In genomic region chr11:123069878-123070821, GRCh38 we compare ENCODE assay signal across 7 cellular contexts. TPM values are rescaled to one million over a fixed set of nuclear protein-coding genes. Genes with fewer than 3 reads are reported as not detected.
A peak's percentile ranks its signal among the peaks of the same experiment; 100 is the strongest.
DNase-seq lines count a peak whose midpoint lies in the region; ATAC-seq and TF ChIP-seq lines count a peak whose summit lies in the region.

No MANE protein-coding gene starts in this region.

- peaks cover 32% of the 10 kb centered on the region for H3K4me1 ChIP-seq in OCI-LY1 (ENCODE audit: insufficient read depth, low read length, severe bottlenecking)
- H3K4me1 ChIP-seq in mononuclear cell (ENCODE audit: insufficient read depth, low read length), result peaks cover 43% of the 10 kb centered on the region
- H3K4me1 ChIP-seq in SJCRH30, result no peaks in the 10 kb centered on the region

- H3F3A ChIP-seq in OCI-LY1 (ENCODE audit: insufficient read depth, low read length), result no peaks in the 10 kb centered on the region

- H3K27ac ChIP-seq in OCI-LY1 (ENCODE audit: low read depth, low read length, poor library complexity, severe bottlenecking) (no peak overlapping the region), SJCRH30 (no peak overlapping the region)

- H3K36me3 ChIP-seq in OCI-LY1 (ENCODE audit: insufficient read depth, low read length), result no peaks in the 10 kb centered on the region
- H3K36me3 ChIP-seq in SJCRH30, result no peaks in the 10 kb centered on the region

- no peaks in the 10 kb centered on the region for H3K9me3 ChIP-seq in OCI-LY1 (ENCODE audit: low read length)
- H3K9me3 ChIP-seq in mononuclear cell (ENCODE audit: low read depth, low read length), result no peaks in the 10 kb centered on the region
- H3K9me3 ChIP-seq in SJCRH30 (replicated peaks), result no peaks in the 10 kb centered on the region

- TF ChIP-seq CTCF in OCI-LY1 (IDR thresholded peaks at IDR 0.05; ENCODE audit: low read length), result no peak

- H4K20me1 ChIP-seq in OCI-LY1 (ENCODE audit: insufficient read depth, low read length), result no peaks in the 10 kb centered on the region

- H3K9ac ChIP-seq in OCI-LY1 (ENCODE audit: low read length), result 0 out of 2 replicates have a peak overlapping the region, but pooled peaks have one; percentile 22

- ATAC-seq in GM18909 (IDR thresholded peaks at IDR 0.05; ENCODE audit: poor library complexity, unreplicated experiment) (peak; percentile 66), HG02763 (IDR thresholded peaks at IDR 0.05; ENCODE audit: unreplicated experiment) (peak; percentile 59)

- peak overlapping the region; percentile 29 for H3K4me3 ChIP-seq in OCI-LY1 (ENCODE audit: low read depth, low read length, poor library complexity, severe bottlenecking)
- H3K4me3 ChIP-seq in mononuclear cell (ENCODE audit: low read length), result peak overlapping the region; percentile 3
- H3K4me3 ChIP-seq in SJCRH30, result no peak overlapping the region

- peak overlapping the region; percentile 61 for H3K4me2 ChIP-seq in OCI-LY1 (ENCODE audit: low read length)

- H3K79me2 ChIP-seq in OCI-LY1 (ENCODE audit: insufficient read depth, low read length), result no peaks in the 10 kb centered on the region

- no peak for DNase-seq in NCI-H1048 (lab: John Stamatoyannopoulos, UW)
- DNase-seq in SJCRH30, result no peak
- no peak for DNase-seq in SW480 (ENCODE audit: low spot score)

- no peaks in the 10 kb centered on the region for H3K9me2 ChIP-seq in OCI-LY1 (ENCODE audit: low read depth, low read length)

- H2AFZ ChIP-seq in OCI-LY1 (ENCODE audit: low read length), result no peak overlapping the region

- H3K27me3 ChIP-seq in OCI-LY1 (ENCODE audit: insufficient read depth, low read length), result no peaks in the 10 kb centered on the region
- H3K27me3 ChIP-seq in mononuclear cell (ENCODE audit: insufficient read depth, low read length), result no peaks in the 10 kb centered on the region
- H3K27me3 ChIP-seq in SJCRH30, result no peaks in the 10 kb centered on the region

RNA-seq across cellular contexts. Expression of gene HSPA8, which starts 8.2 kb away (rescaled TPM):
- 1,405 TPM for total RNA-seq in mononuclear cell
- total RNA-seq in SJCRH30 (2014; rRNA removed; shearing (Covaris generic)), result 2,768 and 2,819 TPM in 2 replicates
